ENCODE assay signal across 19 cellular contexts in the genomic region with DNA sequence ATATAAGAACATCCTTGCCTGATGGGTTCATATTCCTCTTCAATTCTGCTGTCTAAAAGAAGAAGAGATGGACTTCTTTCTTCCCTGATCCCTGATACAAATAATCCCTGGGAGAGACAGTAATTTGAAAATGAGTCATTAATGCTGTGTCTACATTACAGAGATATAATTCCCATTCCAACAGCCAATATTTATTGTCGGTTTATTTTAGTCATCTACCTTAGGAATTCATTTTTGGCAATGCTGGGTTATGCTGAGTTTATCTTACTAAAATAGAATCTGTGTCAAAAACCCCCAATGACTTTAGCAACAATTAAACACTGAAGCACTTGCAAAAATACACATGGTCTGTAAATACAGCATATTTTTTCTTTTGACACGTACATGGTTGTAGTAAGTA. TPM values are rescaled to one million over a fixed set of nuclear protein-coding genes. Genes with fewer than 3 reads are reported as not detected.
DNase-seq lines count a peak whose midpoint lies in the region; ATAC-seq and TF ChIP-seq lines count a peak whose summit lies in the region.
"Had no signal": no experiment of that assay in that cellular context is flagged by ENCODE, and none has a peak within 500 bp of the region (broad histone marks: within the 10 kb centered on the region; RNA-seq: fewer than 3 reads in every experiment).

No MANE protein-coding gene starts in this region.

- H3K27ac ChIP-seq in ACC112 (ENCODE audit: low read depth, low read length), result peak overlapping the region; percentile 69
- H3K27ac ChIP-seq in muscle layer of duodenum (ENCODE audit: low read length), result peak overlapping the region; percentile 40
- H3K27ac ChIP-seq: cardiac muscle cell, KMS-11, neutrophil had no signal

- H3K79me2 ChIP-seq in ACC112 (ENCODE audit: control insufficient read depth, insufficient read depth, low read length, unreplicated experiment), result no peaks in the 10 kb centered on the region

- ATAC-seq in HG02852 (IDR thresholded peaks at IDR 0.05; ENCODE audit: unreplicated experiment) (no peak), GM19328 (IDR thresholded peaks at IDR 0.05; ENCODE audit: unreplicated experiment) (no peak)

- H3K4me1 ChIP-seq in ACC112 (ENCODE audit: control insufficient read depth, insufficient read depth, low read length, unreplicated experiment), result peaks cover 64% of the 10 kb centered on the region
- H3K4me1 ChIP-seq in muscle layer of duodenum (ENCODE audit: control insufficient read depth in 1 of 2, insufficient read depth in 2 of 2, low read length in 2 of 2), result peaks cover 0 to 13% of the 10 kb centered on the region in 2 donors

- peak overlapping the region; percentile 78 for H2AFZ ChIP-seq in ACC112 (ENCODE audit: low read length, unreplicated experiment)

- no peaks in the 10 kb centered on the region for H3K36me3 ChIP-seq in ACC112 (ENCODE audit: insufficient read depth, low read length)
- H3K36me3 ChIP-seq in muscle layer of duodenum (ENCODE audit: control insufficient read depth in 1 of 2, insufficient read depth in 2 of 2, low read length in 2 of 2), result peaks cover 0 to 4% of the 10 kb centered on the region in 2 donors
- H3K36me3 ChIP-seq in MG63, result no peaks in the 10 kb centered on the region
- H3K36me3 ChIP-seq: cardiac muscle cell, neutrophil, tibial nerve had no signal

- H3K9me3 ChIP-seq in muscle layer of duodenum (ENCODE audit: control insufficient read depth in 1 of 2, low read length in 2 of 2), result no peaks in the 10 kb centered on the region
- no peaks in the 10 kb centered on the region for H3K9me3 ChIP-seq in MG63
- H3K9me3 ChIP-seq: neutrophil, tibial nerve had no signal

- H3K4me3 ChIP-seq in ACC112 (ENCODE audit: low read depth, low read length) (no peak overlapping the region), cardiac fibroblast (replicated peaks in 1 of 2; ENCODE audit: low read depth in 2 of 2, low read length in 2 of 2) (no peak overlapping the region), muscle layer of duodenum (ENCODE audit: low read depth in 1 of 2, low read length in 2 of 2) (peak overlapping the region in 1 of 2 donors; percentile 12), MG63 (no peak overlapping the region)
- H3K4me3 ChIP-seq: cardiac muscle cell, tibial nerve had no signal

- no peak for TF ChIP-seq CTCF in cardiac fibroblast (IDR thresholded peaks at IDR 0.05; ENCODE audit: low read depth, low read length)

- H3K27me3 ChIP-seq in ACC112 (ENCODE audit: insufficient read depth, low read length) (no peaks in the 10 kb centered on the region), muscle layer of duodenum (ENCODE audit: low read depth, low read length) (no peaks in the 10 kb centered on the region), MG63 (no peaks in the 10 kb centered on the region)
- H3K27me3 ChIP-seq: cardiac muscle cell, neutrophil, tibial nerve had no signal

- peak; percentile 66 for DNase-seq in LHCN-M2 (ENCODE audit: low read depth)
- DNase-seq in cardiac fibroblast (ENCODE audit: low read depth in 2 of 2), result peak; percentile 51 to 79
- no peak for DNase-seq in Ammon's horn (ENCODE audit: low spot score)
- DNase-seq in MG63, result no peak
- DNase-seq: activated CD4-positive, alpha-beta memory T cell treated with anti-CD3 and anti-CD28 coated beads for 36 hours; AML-193; DMS53; hypothalamus; NCI-H187 treated with DMSO at 0.1 percent for 48 hours; SIG-M5; stimulated activated CD4-positive, alpha-beta T cell treated with anti-CD3 and anti-CD28 coated beads, Interleukin-15, amount 100 ng/mL, for 24 hours had no signal

RNA-seq across cellular contexts. Expression of a gene that starts 23.9 kb away (rescaled TPM):
- 0.40 TPM in 1 of 2 replicates, not detected in the other for total RNA-seq in LHCN-M2 (2014; rRNA removed)
- 0.33 TPM for polyA plus RNA-seq in LHCN-M2 (2012)
- total RNA-seq in MG63 (2014; rRNA removed; shearing (Covaris generic); ENCODE audit: low replicate concordance), result 0.10 and 0.20 TPM in 2 replicates
- total RNA-seq: activated CD4-positive, alpha-beta memory T cell treated with anti-CD3 and anti-CD28 coated beads for 36 hours; cardiac muscle cell had no signal
- polyA plus RNA-seq: cardiac muscle cell had no signal

Comparison
In these comparisons a context has a peak if more than half of its experiments do, and no peak if none do; other contexts are left out.
1. DNase-seq: peak in LHCN-M2 (single experiment) and cardiac fibroblast (2 of 2); none in Ammon's horn (single experiment) and MG63 (single experiment).